In the genomic region with DNA sequence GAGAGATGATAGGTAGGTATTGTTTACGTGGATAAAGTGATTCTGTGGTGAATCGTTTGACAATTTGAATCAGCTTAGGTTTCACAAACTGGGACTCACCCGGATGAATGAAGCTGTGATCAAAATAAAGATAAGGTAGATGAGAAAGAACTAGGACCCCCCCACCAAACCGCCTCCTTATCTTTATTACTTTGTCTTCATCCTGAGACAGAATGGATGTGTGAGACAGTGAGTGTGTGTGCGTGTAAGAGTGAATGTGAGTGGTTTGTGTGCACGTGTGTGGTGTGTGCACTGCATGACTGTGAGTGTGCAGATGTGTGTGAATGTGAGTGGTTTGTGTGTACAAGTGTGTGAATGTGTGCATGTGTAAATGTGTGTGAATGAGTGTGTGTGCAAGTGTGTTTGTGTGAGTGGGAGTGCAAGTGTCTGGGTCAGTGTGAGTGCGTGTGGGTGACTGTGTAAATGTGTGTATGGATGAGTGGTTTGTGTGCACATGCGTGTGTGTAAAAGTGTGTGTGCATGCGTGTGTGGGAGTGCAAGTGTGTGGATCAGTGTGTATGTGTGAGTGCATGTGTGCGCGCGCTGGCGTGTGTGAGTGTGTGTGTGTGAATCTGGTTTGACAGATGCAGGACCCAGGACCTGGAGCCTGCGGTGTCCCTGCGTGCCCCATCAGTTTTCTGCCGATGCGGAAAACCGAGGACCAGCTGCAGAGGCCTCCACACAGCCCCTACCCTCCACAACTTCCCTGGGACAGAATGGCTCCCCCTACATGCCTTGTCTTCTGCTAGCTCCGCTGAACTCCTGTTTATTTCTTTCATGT, we compare ENCODE assay signal across 1 cellular context.
TF ChIP-seq lines count a peak whose summit lies in the region.

No MANE protein-coding gene starts in this region.

TF ChIP-seq in HepG2, 621 proteins besides CTCF, POLR2A, EP300 and RAD21 (continued from another document):
- TF ChIP-seq, protein P1, sequence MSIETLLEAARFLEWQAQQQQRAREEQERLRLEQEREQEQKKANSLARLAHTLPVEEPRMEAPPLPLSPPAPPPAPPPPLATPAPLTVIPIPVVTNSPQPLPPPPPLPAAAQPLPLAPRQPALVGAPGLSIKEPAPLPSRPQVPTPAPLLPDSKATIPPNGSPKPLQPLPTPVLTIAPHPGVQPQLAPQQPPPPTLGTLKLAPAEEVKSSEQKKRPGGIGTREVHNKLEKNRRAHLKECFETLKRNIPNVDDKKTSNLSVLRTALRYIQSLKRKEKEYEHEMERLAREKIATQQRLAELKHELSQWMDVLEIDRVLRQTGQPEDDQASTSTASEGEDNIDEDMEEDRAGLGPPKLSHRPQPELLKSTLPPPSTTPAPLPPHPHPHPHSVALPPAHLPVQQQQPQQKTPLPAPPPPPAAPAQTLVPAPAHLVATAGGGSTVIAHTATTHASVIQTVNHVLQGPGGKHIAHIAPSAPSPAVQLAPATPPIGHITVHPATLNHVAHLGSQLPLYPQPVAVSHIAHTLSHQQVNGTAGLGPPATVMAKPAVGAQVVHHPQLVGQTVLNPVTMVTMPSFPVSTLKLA (IDR thresholded peaks at IDR 0.05), result peak; percentile 36
- TF ChIP-seq ZNF878 (CRISPR knock-in tag; IDR thresholded peaks at IDR 0.05), result no peak
- TF ChIP-seq ZNF772 (CRISPR knock-in tag; IDR thresholded peaks at IDR 0.05), result no peak
- no peak for TF ChIP-seq ZNF557 (CRISPR knock-in tag; IDR thresholded peaks at IDR 0.05)
- TF ChIP-seq, protein P2, sequence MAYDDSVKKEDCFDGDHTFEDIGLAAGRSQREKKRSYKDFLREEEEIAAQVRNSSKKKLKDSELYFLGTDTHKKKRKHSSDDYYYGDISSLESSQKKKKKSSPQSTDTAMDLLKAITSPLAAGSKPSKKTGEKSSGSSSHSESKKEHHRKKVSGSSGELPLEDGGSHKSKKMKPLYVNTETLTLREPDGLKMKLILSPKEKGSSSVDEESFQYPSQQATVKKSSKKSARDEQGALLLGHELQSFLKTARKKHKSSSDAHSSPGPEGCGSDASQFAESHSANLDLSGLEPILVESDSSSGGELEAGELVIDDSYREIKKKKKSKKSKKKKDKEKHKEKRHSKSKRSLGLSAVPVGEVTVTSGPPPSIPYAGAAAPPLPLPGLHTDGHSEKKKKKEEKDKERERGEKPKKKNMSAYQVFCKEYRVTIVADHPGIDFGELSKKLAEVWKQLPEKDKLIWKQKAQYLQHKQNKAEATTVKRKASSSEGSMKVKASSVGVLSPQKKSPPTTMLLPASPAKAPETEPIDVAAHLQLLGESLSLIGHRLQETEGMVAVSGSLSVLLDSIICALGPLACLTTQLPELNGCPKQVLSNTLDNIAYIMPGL (CRISPR knock-in tag; IDR thresholded peaks at IDR 0.05; ENCODE audit: borderline replicate concordance in 1 of 2, low read depth in 1 of 2), result no peak
- no peak for TF ChIP-seq ZNF7 (CRISPR knock-in tag; IDR thresholded peaks at IDR 0.05)
- TF ChIP-seq, protein P3, sequence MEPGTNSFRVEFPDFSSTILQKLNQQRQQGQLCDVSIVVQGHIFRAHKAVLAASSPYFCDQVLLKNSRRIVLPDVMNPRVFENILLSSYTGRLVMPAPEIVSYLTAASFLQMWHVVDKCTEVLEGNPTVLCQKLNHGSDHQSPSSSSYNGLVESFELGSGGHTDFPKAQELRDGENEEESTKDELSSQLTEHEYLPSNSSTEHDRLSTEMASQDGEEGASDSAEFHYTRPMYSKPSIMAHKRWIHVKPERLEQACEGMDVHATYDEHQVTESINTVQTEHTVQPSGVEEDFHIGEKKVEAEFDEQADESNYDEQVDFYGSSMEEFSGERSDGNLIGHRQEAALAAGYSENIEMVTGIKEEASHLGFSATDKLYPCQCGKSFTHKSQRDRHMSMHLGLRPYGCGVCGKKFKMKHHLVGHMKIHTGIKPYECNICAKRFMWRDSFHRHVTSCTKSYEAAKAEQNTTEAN (CRISPR knock-in tag; conservative IDR thresholded peaks at IDR 0.05), result peak; percentile 87
- TF ChIP-seq, protein P4, sequence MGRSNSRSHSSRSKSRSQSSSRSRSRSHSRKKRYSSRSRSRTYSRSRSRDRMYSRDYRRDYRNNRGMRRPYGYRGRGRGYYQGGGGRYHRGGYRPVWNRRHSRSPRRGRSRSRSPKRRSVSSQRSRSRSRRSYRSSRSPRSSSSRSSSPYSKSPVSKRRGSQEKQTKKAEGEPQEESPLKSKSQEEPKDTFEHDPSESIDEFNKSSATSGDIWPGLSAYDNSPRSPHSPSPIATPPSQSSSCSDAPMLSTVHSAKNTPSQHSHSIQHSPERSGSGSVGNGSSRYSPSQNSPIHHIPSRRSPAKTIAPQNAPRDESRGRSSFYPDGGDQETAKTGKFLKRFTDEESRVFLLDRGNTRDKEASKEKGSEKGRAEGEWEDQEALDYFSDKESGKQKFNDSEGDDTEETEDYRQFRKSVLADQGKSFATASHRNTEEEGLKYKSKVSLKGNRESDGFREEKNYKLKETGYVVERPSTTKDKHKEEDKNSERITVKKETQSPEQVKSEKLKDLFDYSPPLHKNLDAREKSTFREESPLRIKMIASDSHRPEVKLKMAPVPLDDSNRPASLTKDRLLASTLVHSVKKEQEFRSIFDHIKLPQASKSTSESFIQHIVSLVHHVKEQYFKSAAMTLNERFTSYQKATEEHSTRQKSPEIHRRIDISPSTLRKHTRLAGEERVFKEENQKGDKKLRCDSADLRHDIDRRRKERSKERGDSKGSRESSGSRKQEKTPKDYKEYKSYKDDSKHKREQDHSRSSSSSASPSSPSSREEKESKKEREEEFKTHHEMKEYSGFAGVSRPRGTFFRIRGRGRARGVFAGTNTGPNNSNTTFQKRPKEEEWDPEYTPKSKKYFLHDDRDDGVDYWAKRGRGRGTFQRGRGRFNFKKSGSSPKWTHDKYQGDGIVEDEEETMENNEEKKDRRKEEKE (IDR thresholded peaks at IDR 0.05), result no peak
- TF ChIP-seq, protein P5, sequence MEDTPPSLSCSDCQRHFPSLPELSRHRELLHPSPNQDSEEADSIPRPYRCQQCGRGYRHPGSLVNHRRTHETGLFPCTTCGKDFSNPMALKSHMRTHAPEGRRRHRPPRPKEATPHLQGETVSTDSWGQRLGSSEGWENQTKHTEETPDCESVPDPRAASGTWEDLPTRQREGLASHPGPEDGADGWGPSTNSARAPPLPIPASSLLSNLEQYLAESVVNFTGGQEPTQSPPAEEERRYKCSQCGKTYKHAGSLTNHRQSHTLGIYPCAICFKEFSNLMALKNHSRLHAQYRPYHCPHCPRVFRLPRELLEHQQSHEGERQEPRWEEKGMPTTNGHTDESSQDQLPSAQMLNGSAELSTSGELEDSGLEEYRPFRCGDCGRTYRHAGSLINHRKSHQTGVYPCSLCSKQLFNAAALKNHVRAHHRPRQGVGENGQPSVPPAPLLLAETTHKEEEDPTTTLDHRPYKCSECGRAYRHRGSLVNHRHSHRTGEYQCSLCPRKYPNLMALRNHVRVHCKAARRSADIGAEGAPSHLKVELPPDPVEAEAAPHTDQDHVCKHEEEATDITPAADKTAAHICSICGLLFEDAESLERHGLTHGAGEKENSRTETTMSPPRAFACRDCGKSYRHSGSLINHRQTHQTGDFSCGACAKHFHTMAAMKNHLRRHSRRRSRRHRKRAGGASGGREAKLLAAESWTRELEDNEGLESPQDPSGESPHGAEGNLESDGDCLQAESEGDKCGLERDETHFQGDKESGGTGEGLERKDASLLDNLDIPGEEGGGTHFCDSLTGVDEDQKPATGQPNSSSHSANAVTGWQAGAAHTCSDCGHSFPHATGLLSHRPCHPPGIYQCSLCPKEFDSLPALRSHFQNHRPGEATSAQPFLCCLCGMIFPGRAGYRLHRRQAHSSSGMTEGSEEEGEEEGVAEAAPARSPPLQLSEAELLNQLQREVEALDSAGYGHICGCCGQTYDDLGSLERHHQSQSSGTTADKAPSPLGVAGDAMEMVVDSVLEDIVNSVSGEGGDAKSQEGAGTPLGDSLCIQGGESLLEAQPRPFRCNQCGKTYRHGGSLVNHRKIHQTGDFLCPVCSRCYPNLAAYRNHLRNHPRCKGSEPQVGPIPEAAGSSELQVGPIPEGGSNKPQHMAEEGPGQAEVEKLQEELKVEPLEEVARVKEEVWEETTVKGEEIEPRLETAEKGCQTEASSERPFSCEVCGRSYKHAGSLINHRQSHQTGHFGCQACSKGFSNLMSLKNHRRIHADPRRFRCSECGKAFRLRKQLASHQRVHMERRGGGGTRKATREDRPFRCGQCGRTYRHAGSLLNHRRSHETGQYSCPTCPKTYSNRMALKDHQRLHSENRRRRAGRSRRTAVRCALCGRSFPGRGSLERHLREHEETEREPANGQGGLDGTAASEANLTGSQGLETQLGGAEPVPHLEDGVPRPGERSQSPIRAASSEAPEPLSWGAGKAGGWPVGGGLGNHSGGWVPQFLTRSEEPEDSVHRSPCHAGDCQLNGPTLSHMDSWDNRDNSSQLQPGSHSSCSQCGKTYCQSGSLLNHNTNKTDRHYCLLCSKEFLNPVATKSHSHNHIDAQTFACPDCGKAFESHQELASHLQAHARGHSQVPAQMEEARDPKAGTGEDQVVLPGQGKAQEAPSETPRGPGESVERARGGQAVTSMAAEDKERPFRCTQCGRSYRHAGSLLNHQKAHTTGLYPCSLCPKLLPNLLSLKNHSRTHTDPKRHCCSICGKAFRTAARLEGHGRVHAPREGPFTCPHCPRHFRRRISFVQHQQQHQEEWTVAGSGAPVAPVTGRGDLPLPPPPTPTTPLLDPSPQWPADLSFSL (CRISPR knock-in tag; IDR thresholded peaks at IDR 0.05), result no peak
- TF ChIP-seq NR2F1 (CRISPR knock-in tag; IDR thresholded peaks at IDR 0.05), result no peak
- TF ChIP-seq ZNF326 (CRISPR knock-in tag; IDR thresholded peaks at IDR 0.05; ENCODE audit: borderline replicate concordance), result no peak
- TF ChIP-seq, protein P6, sequence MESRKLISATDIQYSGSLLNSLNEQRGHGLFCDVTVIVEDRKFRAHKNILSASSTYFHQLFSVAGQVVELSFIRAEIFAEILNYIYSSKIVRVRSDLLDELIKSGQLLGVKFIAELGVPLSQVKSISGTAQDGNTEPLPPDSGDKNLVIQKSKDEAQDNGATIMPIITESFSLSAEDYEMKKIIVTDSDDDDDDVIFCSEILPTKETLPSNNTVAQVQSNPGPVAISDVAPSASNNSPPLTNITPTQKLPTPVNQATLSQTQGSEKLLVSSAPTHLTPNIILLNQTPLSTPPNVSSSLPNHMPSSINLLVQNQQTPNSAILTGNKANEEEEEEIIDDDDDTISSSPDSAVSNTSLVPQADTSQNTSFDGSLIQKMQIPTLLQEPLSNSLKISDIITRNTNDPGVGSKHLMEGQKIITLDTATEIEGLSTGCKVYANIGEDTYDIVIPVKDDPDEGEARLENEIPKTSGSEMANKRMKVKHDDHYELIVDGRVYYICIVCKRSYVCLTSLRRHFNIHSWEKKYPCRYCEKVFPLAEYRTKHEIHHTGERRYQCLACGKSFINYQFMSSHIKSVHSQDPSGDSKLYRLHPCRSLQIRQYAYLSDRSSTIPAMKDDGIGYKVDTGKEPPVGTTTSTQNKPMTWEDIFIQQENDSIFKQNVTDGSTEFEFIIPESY (CRISPR knock-in tag; IDR thresholded peaks at IDR 0.05), result no peak
- TF ChIP-seq, protein P7, sequence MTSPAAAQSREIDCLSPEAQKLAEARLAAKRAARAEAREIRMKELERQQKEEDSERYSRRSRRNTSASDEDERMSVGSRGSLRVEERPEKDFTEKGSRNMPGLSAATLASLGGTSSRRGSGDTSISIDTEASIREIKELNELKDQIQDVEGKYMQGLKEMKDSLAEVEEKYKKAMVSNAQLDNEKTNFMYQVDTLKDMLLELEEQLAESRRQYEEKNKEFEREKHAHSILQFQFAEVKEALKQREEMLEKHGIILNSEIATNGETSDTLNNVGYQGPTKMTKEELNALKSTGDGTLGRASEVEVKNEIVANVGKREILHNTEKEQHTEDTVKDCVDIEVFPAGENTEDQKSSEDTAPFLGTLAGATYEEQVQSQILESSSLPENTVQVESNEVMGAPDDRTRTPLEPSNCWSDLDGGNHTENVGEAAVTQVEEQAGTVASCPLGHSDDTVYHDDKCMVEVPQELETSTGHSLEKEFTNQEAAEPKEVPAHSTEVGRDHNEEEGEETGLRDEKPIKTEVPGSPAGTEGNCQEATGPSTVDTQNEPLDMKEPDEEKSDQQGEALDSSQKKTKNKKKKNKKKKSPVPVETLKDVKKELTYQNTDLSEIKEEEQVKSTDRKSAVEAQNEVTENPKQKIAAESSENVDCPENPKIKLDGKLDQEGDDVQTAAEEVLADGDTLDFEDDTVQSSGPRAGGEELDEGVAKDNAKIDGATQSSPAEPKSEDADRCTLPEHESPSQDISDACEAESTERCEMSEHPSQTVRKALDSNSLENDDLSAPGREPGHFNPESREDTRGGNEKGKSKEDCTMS (CRISPR knock-in tag; conservative IDR thresholded peaks at IDR 0.05), result no peak
- TF ChIP-seq, protein P8, sequence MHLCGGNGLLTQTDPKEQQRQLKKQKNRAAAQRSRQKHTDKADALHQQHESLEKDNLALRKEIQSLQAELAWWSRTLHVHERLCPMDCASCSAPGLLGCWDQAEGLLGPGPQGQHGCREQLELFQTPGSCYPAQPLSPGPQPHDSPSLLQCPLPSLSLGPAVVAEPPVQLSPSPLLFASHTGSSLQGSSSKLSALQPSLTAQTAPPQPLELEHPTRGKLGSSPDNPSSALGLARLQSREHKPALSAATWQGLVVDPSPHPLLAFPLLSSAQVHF (CRISPR knock-in tag; IDR thresholded peaks at IDR 0.05), result no peak
- no peak for TF ChIP-seq SP5 (CRISPR knock-in tag; IDR thresholded peaks at IDR 0.05; ENCODE audit: borderline replicate concordance, low read depth)
- 0 out of 2 replicates have a peak, but pooled peaks have one; percentile 5 for TF ChIP-seq FOXK2 (IDR thresholded peaks at IDR 0.05)
- TF ChIP-seq, protein P9, sequence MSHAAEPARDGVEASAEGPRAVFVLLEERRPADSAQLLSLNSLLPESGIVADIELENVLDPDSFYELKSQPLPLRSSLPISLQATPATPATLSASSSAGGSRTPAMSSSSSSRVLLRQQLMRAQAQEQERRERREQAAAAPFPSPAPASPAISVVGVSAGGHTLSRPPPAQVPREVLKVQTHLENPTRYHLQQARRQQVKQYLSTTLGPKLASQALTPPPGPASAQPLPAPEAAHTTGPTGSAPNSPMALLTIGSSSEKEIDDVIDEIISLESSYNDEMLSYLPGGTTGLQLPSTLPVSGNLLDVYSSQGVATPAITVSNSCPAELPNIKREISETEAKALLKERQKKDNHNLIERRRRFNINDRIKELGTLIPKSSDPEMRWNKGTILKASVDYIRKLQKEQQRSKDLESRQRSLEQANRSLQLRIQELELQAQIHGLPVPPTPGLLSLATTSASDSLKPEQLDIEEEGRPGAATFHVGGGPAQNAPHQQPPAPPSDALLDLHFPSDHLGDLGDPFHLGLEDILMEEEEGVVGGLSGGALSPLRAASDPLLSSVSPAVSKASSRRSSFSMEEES (CRISPR knock-in tag; IDR thresholded peaks at IDR 0.05), result no peak
- TF ChIP-seq ZNF234 (CRISPR knock-in tag; conservative IDR thresholded peaks at IDR 0.05), result no peak
